ENCODE assay signal across 1 cellular context in genomic region chr5:31664566-31664965, GRCh38.
TF ChIP-seq lines count a peak whose summit lies in the region.

No MANE protein-coding gene starts in this region.

TF ChIP-seq in HCT116, 20 proteins besides CTCF, POLR2A, EP300 and RAD21 (continued from another document):
- TF ChIP-seq ZBTB33 (IDR thresholded peaks at IDR 0.05; ENCODE audit: extremely low read depth, insufficient replicate concordance, low read length) (no peak), ATF3 (IDR thresholded peaks at IDR 0.05) (no peak), YY1 (IDR thresholded peaks at IDR 0.05; ENCODE audit: extremely low read depth, insufficient replicate concordance, low read depth, low read length) (no peak), SRF (IDR thresholded peaks at IDR 0.05; ENCODE audit: low read depth) (no peak)
